In genomic region chr16:11624645-11625607, GRCh38 we compare ENCODE assay signal across 13 cellular contexts. TPM values are rescaled to one million over a fixed set of nuclear protein-coding genes. Genes with fewer than 3 reads are reported as not detected.
DNase-seq lines count a peak whose midpoint lies in the region; ATAC-seq and TF ChIP-seq lines count a peak whose summit lies in the region.
"Had no signal": no experiment of that assay in that cellular context is flagged by ENCODE, and none has a peak within 500 bp of the region (broad histone marks: within the 10 kb centered on the region; RNA-seq: fewer than 3 reads in every experiment).

No MANE protein-coding gene starts in this region.

- no peaks in the 10 kb centered on the region for H3K27me3 ChIP-seq in foreskin keratinocyte
- H3K27me3 ChIP-seq: gastroesophageal sphincter, uterus had no signal

- no peak overlapping the region for H3K4me3 Mint-ChIP-seq in activated CD4-positive, alpha-beta memory T cell treated with anti-CD3 and anti-CD28 coated beads, Interleukin-2, amount 10 ng/mL, durations not matched to agents 7 days and 5 days
- no peak overlapping the region for H3K4me3 Mint-ChIP-seq in activated CD4-positive, alpha-beta memory T cell treated with anti-CD3 and anti-CD28 coated beads for 36 hours
- peak overlapping the region; percentile 22 for H3K4me3 Mint-ChIP-seq in stimulated activated effector memory CD8-positive, alpha-beta T cell treated with anti-CD3 and anti-CD28 coated beads, Interleukin-12 subunit alpha, Interleukin-12 subunit beta, amount 100 ng/mL, for 72 hours

- H3K4me1 Mint-ChIP-seq in activated CD4-positive, alpha-beta memory T cell treated with anti-CD3 and anti-CD28 coated beads, Interleukin-2, amount 10 ng/mL, durations not matched to agents 7 days and 5 days: peaks cover 69% of the 10 kb centered on the region
- peaks cover 44% of the 10 kb centered on the region for H3K4me1 Mint-ChIP-seq in activated CD4-positive, alpha-beta memory T cell treated with anti-CD3 and anti-CD28 coated beads for 36 hours (ENCODE audit: low read depth)
- peaks cover 52% of the 10 kb centered on the region for H3K4me1 Mint-ChIP-seq in stimulated activated effector memory CD8-positive, alpha-beta T cell treated with anti-CD3 and anti-CD28 coated beads, Interleukin-12 subunit alpha, Interleukin-12 subunit beta, amount 100 ng/mL, for 72 hours

- H3K27me3 Mint-ChIP-seq in activated CD4-positive, alpha-beta memory T cell treated with anti-CD3 and anti-CD28 coated beads, Interleukin-2, amount 10 ng/mL, durations not matched to agents 7 days and 5 days: no peaks in the 10 kb centered on the region
- no peaks in the 10 kb centered on the region for H3K27me3 Mint-ChIP-seq in activated CD4-positive, alpha-beta memory T cell treated with anti-CD3 and anti-CD28 coated beads for 36 hours

- POLR2A ChIA-PET in activated CD4-positive, alpha-beta memory T cell treated with anti-CD3 and anti-CD28 coated beads, Interleukin-2, amount 10 ng/mL, durations not matched to agents 7 days and 5 days (lab: Charles Lee): interaction anchor here (1.0 to 1.4 kb wide), 2 partner anchors 10 to 38 kb away, joined by 3 to 4 read pairs; no protein-coding TSS in a partner anchor
- POLR2A ChIA-PET in activated CD4-positive, alpha-beta memory T cell treated with anti-CD3 and anti-CD28 coated beads for 36 hours (lab: Charles Lee): no interaction called here

- TF ChIP-seq CTCF in foreskin keratinocyte (conservative IDR thresholded peaks at IDR 0.05): no peak

- intact Hi-C loops in activated CD4-positive, alpha-beta memory T cell treated with anti-CD3 and anti-CD28 coated beads for 36 hours (cut with micrococcal nuclease): no loop called here

- H3K9me3 Mint-ChIP-seq in activated CD4-positive, alpha-beta memory T cell treated with anti-CD3 and anti-CD28 coated beads, Interleukin-2, amount 10 ng/mL, durations not matched to agents 7 days and 5 days: peaks cover 4% of the 10 kb centered on the region
- H3K9me3 Mint-ChIP-seq in activated CD4-positive, alpha-beta memory T cell treated with anti-CD3 and anti-CD28 coated beads for 36 hours: peaks cover 7% of the 10 kb centered on the region
- H3K9me3 Mint-ChIP-seq in stimulated activated effector memory CD8-positive, alpha-beta T cell treated with anti-CD3 and anti-CD28 coated beads, Interleukin-12 subunit alpha, Interleukin-12 subunit beta, amount 100 ng/mL, for 72 hours: peaks cover 3% of the 10 kb centered on the region

- no peak overlapping the region for H3K27ac ChIP-seq in foreskin keratinocyte
- H3K27ac ChIP-seq: gastroesophageal sphincter, uterus had no signal

- peaks cover 13% of the 10 kb centered on the region for H3K4me1 ChIP-seq in foreskin keratinocyte
- H3K4me1 ChIP-seq: uterus had no signal

- ATAC-seq in stimulated activated effector memory CD8-positive, alpha-beta T cell treated with anti-CD3 and anti-CD28 coated beads, Interleukin-12 subunit alpha, Interleukin-12 subunit beta, amount 100 ng/mL, for 72 hours: no peak
- ATAC-seq in GM21515 (IDR thresholded peaks at IDR 0.05; ENCODE audit: unreplicated experiment): no peak
- ATAC-seq in foreskin keratinocyte: no peak
- ATAC-seq: gastroesophageal sphincter had no signal

- no peak for DNase-seq in activated CD4-positive, alpha-beta memory T cell treated with anti-CD3 and anti-CD28 coated beads, Interleukin-2, amount 10 ng/mL, durations not matched to agents 7 days and 5 days
- no peak for DNase-seq in activated CD4-positive, alpha-beta memory T cell treated with anti-CD3 and anti-CD28 coated beads for 36 hours
- DNase-seq in NOMO-1 treated with dmso at 0.1 percent for 144 hours (lab: John Stamatoyannopoulos, UW; ENCODE audit: unreplicated experiment) (peak; percentile 16), fibroblast of gingiva (ENCODE audit: low read depth) (peak; percentile 53), foreskin keratinocyte (no peak), NCI-H1092 (lab: John Stamatoyannopoulos, UW) (no peak)
- DNase-seq in stimulated activated effector memory CD8-positive, alpha-beta T cell treated with anti-CD3 and anti-CD28 coated beads, Interleukin-12 subunit alpha, Interleukin-12 subunit beta, amount 100 ng/mL, for 72 hours (ENCODE audit: low spot score in 2 of 2): no peak
- DNase-seq: ACHN, GOT3, NCI-H526 treated with DMSO at 0.1 percent for 48 hours, uterus had no signal

- H3K27ac Mint-ChIP-seq in activated CD4-positive, alpha-beta memory T cell treated with anti-CD3 and anti-CD28 coated beads, Interleukin-2, amount 10 ng/mL, durations not matched to agents 7 days and 5 days: peak overlapping the region; percentile 71
- no peak overlapping the region for H3K27ac Mint-ChIP-seq in activated CD4-positive, alpha-beta memory T cell treated with anti-CD3 and anti-CD28 coated beads for 36 hours
- H3K27ac Mint-ChIP-seq in stimulated activated effector memory CD8-positive, alpha-beta T cell treated with anti-CD3 and anti-CD28 coated beads, Interleukin-12 subunit alpha, Interleukin-12 subunit beta, amount 100 ng/mL, for 72 hours: peak overlapping the region; percentile 81

- H3K36me3 Mint-ChIP-seq in activated CD4-positive, alpha-beta memory T cell treated with anti-CD3 and anti-CD28 coated beads, Interleukin-2, amount 10 ng/mL, durations not matched to agents 7 days and 5 days (ENCODE audit: low read depth): peaks cover 17% of the 10 kb centered on the region
- peaks cover 1% of the 10 kb centered on the region for H3K36me3 Mint-ChIP-seq in activated CD4-positive, alpha-beta memory T cell treated with anti-CD3 and anti-CD28 coated beads for 36 hours
- no peaks in the 10 kb centered on the region for H3K36me3 Mint-ChIP-seq in stimulated activated effector memory CD8-positive, alpha-beta T cell treated with anti-CD3 and anti-CD28 coated beads, Interleukin-12 subunit alpha, Interleukin-12 subunit beta, amount 100 ng/mL, for 72 hours

- CTCF ChIA-PET in activated CD4-positive, alpha-beta memory T cell treated with anti-CD3 and anti-CD28 coated beads, Interleukin-2, amount 10 ng/mL, durations not matched to agents 7 days and 5 days (lab: Charles Lee): no interaction called here
- CTCF ChIA-PET in activated CD4-positive, alpha-beta memory T cell treated with anti-CD3 and anti-CD28 coated beads for 36 hours (lab: Charles Lee): no interaction called here

RNA-seq across cellular contexts. Expression of gene LITAF, which starts 38.2 kb away (rescaled TPM):
- 100 to 1,000 TPM; 149 to 157 TPM for total RNA-seq in activated CD4-positive, alpha-beta memory T cell treated with anti-CD3 and anti-CD28 coated beads, Interleukin-2, amount 10 ng/mL, durations not matched to agents 7 days and 5 days
- total RNA-seq in activated CD4-positive, alpha-beta memory T cell treated with anti-CD3 and anti-CD28 coated beads for 36 hours: 100 to 1,000 TPM; 130 to 134 TPM
- 91.8 and 109 TPM in 2 replicates for total RNA-seq in foreskin keratinocyte
- polyA plus RNA-seq in foreskin keratinocyte: 83.9 and 86.1 TPM in 2 replicates

RNA-seq across cellular contexts. Expression of gene SNN, which starts 43.3 kb away (rescaled TPM):
- total RNA-seq in activated CD4-positive, alpha-beta memory T cell treated with anti-CD3 and anti-CD28 coated beads, Interleukin-2, amount 10 ng/mL, durations not matched to agents 7 days and 5 days: 1 to 10 TPM; 6.2 to 7.3 TPM
- 1 to 10 TPM; 9.1 TPM for total RNA-seq in activated CD4-positive, alpha-beta memory T cell treated with anti-CD3 and anti-CD28 coated beads for 36 hours
- 11.5 and 14.2 TPM in 2 replicates for total RNA-seq in foreskin keratinocyte
- 7.9 and 11.4 TPM in 2 replicates for polyA plus RNA-seq in foreskin keratinocyte

Comparison
In these comparisons a context has a peak if more than half of its experiments do, and no peak if none do; other contexts are left out.
1. DNase-seq: peak in NOMO-1 treated with dmso at 0.1 percent for 144 hours (single experiment) and fibroblast of gingiva (single experiment); none in activated CD4-positive, alpha-beta memory T cell treated with anti-CD3 and anti-CD28 coated beads, Interleukin-2, amount 10 ng/mL, durations not matched to agents 7 days and 5 days (single experiment), activated CD4-positive, alpha-beta memory T cell treated with anti-CD3 and anti-CD28 coated beads for 36 hours (single experiment), stimulated activated effector memory CD8-positive, alpha-beta T cell treated with anti-CD3 and anti-CD28 coated beads, Interleukin-12 subunit alpha, Interleukin-12 subunit beta, amount 100 ng/mL, for 72 hours (0 of 2), foreskin keratinocyte (0 of 2) and NCI-H1092 (single experiment).